5 cellular contexts compared by ENCODE assay signal in the genomic region with DNA sequence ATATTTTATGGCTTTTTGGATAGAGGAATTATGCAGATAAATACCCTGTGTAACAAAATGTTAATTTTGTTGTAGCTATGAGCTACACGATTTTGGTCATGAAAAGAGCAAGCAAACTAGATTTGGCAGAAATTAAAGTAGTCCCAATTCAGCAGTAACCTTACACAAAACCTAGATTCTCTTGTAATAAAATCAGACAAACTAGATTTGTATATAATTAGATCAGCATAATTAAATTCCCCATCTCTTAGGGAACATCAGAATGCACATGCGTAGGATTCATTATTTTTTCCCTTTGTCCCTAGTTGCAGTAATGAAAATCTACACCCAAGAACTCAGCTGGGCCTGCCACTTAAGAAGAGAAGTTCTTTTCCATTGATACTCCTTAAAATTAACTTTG.
"Had no signal": no experiment of that assay in that cellular context is flagged by ENCODE, and none has a peak within 500 bp of the region (broad histone marks: within the 10 kb centered on the region; RNA-seq: fewer than 3 reads in every experiment).

No MANE protein-coding gene starts in this region.

- H3K4me3 ChIP-seq: K562 had no signal

- ATAC-seq: HepG2, K562 had no signal

- DNase-seq: IMR-90, KBM-7 had no signal

- H3K27ac ChIP-seq: HL-60 had no signal
